Comparison of ENCODE assay signal across 8 cellular contexts in genomic region chr5:9546973-9547947, GRCh38. TPM values are rescaled to one million over a fixed set of nuclear protein-coding genes. Genes with fewer than 3 reads are reported as not detected.
DNase-seq lines count a peak whose midpoint lies in the region; ATAC-seq and TF ChIP-seq lines count a peak whose summit lies in the region.

No MANE protein-coding gene starts in this region.

- peaks cover 8% of the 10 kb centered on the region for H3K4me1 ChIP-seq in CD4-positive, alpha-beta memory T cell (ENCODE audit: insufficient read depth, low read length)
- no peaks in the 10 kb centered on the region for H3K4me1 ChIP-seq in prostate gland (replicated peaks)

- H3K9me3 ChIP-seq in CD4-positive, alpha-beta memory T cell (ENCODE audit: control insufficient read depth in 1 of 2, low read length in 2 of 2) = no peaks in the 10 kb centered on the region
- no peaks in the 10 kb centered on the region for H3K9me3 ChIP-seq in prostate gland

- peaks cover 0 to 7% (median 2%) of the 10 kb centered on the region in 8 donors for H3K9me3 Mint-ChIP-seq in CD4-positive, alpha-beta memory T cell
- no peaks in the 10 kb centered on the region for H3K9me3 Mint-ChIP-seq in WTC11

- H3K27ac Mint-ChIP-seq in CD4-positive, alpha-beta memory T cell = no peak overlapping the region
- H3K27ac Mint-ChIP-seq in WTC11 = peak overlapping the region; percentile 62

- H3K4me3 Mint-ChIP-seq in CD4-positive, alpha-beta memory T cell = peak overlapping the region in 6 of 8 donors; percentile 2 to 85 (median 75)
- H3K4me3 Mint-ChIP-seq in WTC11 = peak overlapping the region; percentile 90

- POLR2A ChIA-PET in CD4-positive, alpha-beta memory T cell (lab: Charles Lee; ENCODE audit: partially characterized antibody) = no interaction called here
- POLR2A ChIA-PET in WTC11 (lab: Charles Lee) = interaction anchor here (1.2 kb wide), 1 partner anchor 703 kb away, joined by 3 read pairs; the partner anchor contains the start of genes ATPSCKMT and CCT5

- DNase-seq in CD4-positive, alpha-beta memory T cell = no peak
- DNase-seq in WTC11 (ENCODE audit: low spot score) (peak; percentile 50), left ventricle myocardium superior (peak; percentile 37), prostate gland (ENCODE audit: low spot score) (peak; percentile 40), activated gamma-delta T cell (lab: John Stamatoyannopoulos, UW) (no peak), activated T-cell treated with anti-CD3 and anti-CD28 coated beads for 4 hours (no peak), NCI-H345 treated with DMSO at 0.1 percent for 48 hours (lab: John Stamatoyannopoulos, UW; ENCODE audit: unreplicated experiment) (no peak)

- H3K27ac ChIP-seq in CD4-positive, alpha-beta memory T cell (ENCODE audit: low read depth, low read length) = no peak overlapping the region
- H3K27ac ChIP-seq in prostate gland = peak overlapping the region; percentile 92 to 94

- peaks cover 9 to 10% of the 10 kb centered on the region in 2 donors for H3K27me3 Mint-ChIP-seq in CD4-positive, alpha-beta memory T cell
- H3K27me3 Mint-ChIP-seq in WTC11 (ENCODE audit: low read depth) = no peaks in the 10 kb centered on the region

- peaks cover 0 to 1% of the 10 kb centered on the region in 2 donors for H3K36me3 Mint-ChIP-seq in CD4-positive, alpha-beta memory T cell
- H3K36me3 Mint-ChIP-seq in WTC11 = peaks cover 21% of the 10 kb centered on the region

- peaks cover 4 to 17% (median 10%) of the 10 kb centered on the region in 4 donors for H3K4me1 Mint-ChIP-seq in CD4-positive, alpha-beta memory T cell
- peaks cover 23% of the 10 kb centered on the region for H3K4me1 Mint-ChIP-seq in WTC11

- no peaks in the 10 kb centered on the region for H3K27me3 ChIP-seq in CD4-positive, alpha-beta memory T cell (ENCODE audit: insufficient read depth, low read length)
- no peaks in the 10 kb centered on the region for H3K27me3 ChIP-seq in prostate gland (replicated peaks; ENCODE audit: insufficient read depth)

- intact Hi-C loops in CD4-positive, alpha-beta memory T cell (cut with micrococcal nuclease) = loop anchor here (10.0 kb wide), 1 partner anchor 1078 kb away; no protein-coding TSS in a partner anchor
- intact Hi-C loops in left ventricle myocardium superior (cut with micrococcal nuclease) (no loop called here), prostate gland (cut with DNase I) (loop anchor here (10.0 kb wide), 5 partner anchors 182 to 1092 kb away; partner anchors contain the start of gene CCT5)

- TF ChIP-seq CTCF in WTC11 (IDR thresholded peaks at IDR 0.05) = no peak
- TF ChIP-seq CTCF in prostate gland (IDR thresholded peaks at IDR 0.05) = no peak

- 9% methylated on average over 22 of the region's 22 CpGs for WGBS in prostate gland

- ATAC-seq in WTC11 (peak; percentile 10), left ventricle myocardium superior (peak; percentile 5), GM18520 (IDR thresholded peaks at IDR 0.05; ENCODE audit: unreplicated experiment) (no peak)

- no peak for TF ChIP-seq POLR2A in prostate gland (IDR thresholded peaks at IDR 0.05)

- no peak overlapping the region for H3K4me3 ChIP-seq in CD4-positive, alpha-beta memory T cell (ENCODE audit: low read length in 2 of 2)
- peak overlapping the region; percentile 67 to 74 for H3K4me3 ChIP-seq in prostate gland

- no peaks in the 10 kb centered on the region for H3K36me3 ChIP-seq in CD4-positive, alpha-beta memory T cell (ENCODE audit: insufficient read depth, low read length)
- H3K36me3 ChIP-seq in prostate gland = no peaks in the 10 kb centered on the region

- CTCF ChIA-PET in CD4-positive, alpha-beta memory T cell (lab: Charles Lee; ENCODE audit: partially characterized antibody) = no interaction called here
- CTCF ChIA-PET in WTC11 (lab: Charles Lee) = interaction anchor here (0.9 to 1.3 kb wide), 5 partner anchors 12 to 287 kb away, joined by 3 to 7 read pairs (median 3); no protein-coding TSS in a partner anchor

TF ChIP-seq in WTC11, 78 proteins besides CTCF, POLR2A, EP300 and RAD21:
- TF ChIP-seq ZMAT4 (CRISPR knock-in tag; IDR thresholded peaks at IDR 0.05) (no peak), NR3C1 (CRISPR knock-in tag; conservative IDR thresholded peaks at IDR 0.05; ENCODE audit: low read depth) (no peak), ZBTB21 (CRISPR knock-in tag; IDR thresholded peaks at IDR 0.05; ENCODE audit: borderline replicate concordance) (no peak), HMGA2 (CRISPR knock-in tag; IDR thresholded peaks at IDR 0.05) (no peak), PRDM15 (CRISPR knock-in tag; IDR thresholded peaks at IDR 0.05) (peak; percentile 50), ZBTB43 (CRISPR knock-in tag; IDR thresholded peaks at IDR 0.05) (no peak), NFE2L1 (CRISPR knock-in tag; IDR thresholded peaks at IDR 0.05) (no peak), ARID4B (CRISPR knock-in tag; IDR thresholded peaks at IDR 0.05; ENCODE audit: borderline replicate concordance) (no peak)

RNA-seq across cellular contexts. Expression of gene SEMA5A, which starts 1.4 kb away (rescaled TPM):
- total RNA-seq in CD4-positive, alpha-beta memory T cell = 1 to 10 TPM; 3.5 to 4.5 TPM
- 1 to 10 TPM; 1.1 to 1.3 TPM for polyA plus RNA-seq in CD4-positive, alpha-beta memory T cell
- total RNA-seq in WTC11 (2021) (9.3 to 14.3 TPM (median 11.8 TPM) in 3 replicates), left ventricle myocardium superior (25.3 TPM), prostate gland (10 to 100 TPM in 1 of 2 donors, 1 to 10 TPM in 1; 4.5 to 21.7 TPM)

Comparison
In these comparisons a context has a peak if more than half of its experiments do, and no peak if none do; other contexts are left out.
1. DNase-seq: peak in WTC11 (single experiment), left ventricle myocardium superior (single experiment) and prostate gland (single experiment); none in CD4-positive, alpha-beta memory T cell (0 of 5), activated gamma-delta T cell (single experiment), activated T-cell treated with anti-CD3 and anti-CD28 coated beads for 4 hours (single experiment) and NCI-H345 treated with DMSO at 0.1 percent for 48 hours (single experiment).
2. H3K4me3 ChIP-seq: peak in prostate gland (2 of 2); none in CD4-positive, alpha-beta memory T cell (0 of 2).